ENCODE assay signal across 8 cellular contexts in the genomic region with DNA sequence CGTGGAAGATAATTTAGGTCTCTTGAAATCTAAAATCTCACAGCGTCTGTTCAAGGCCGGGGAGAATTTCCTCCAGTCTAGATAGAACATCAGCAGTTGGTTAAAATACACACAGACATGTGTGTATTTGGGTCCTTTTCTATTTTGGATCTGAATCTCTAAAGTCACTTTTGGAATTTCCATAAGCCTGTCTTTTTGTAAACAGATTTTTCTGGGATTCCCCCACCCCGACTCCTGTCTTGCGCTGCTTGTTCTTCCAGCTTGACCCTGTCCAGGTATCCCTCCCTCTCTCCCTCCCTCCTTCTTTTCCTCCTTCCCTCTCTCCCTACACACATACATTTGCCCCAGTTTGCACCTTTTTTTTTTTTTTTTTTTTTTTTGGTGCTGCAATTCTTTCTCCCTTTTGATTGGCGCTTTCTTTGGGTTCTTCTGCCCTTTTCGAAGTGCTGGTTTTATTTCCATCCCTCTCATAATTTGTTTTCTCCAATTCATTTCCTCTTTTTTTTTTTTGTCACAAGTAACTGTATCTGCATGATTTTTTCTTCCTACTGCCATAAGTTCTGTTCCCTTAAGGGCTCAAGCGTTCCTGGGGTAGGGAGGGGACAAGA.
DNase-seq lines count a peak whose midpoint lies in the region; ATAC-seq and TF ChIP-seq lines count a peak whose summit lies in the region.

No MANE protein-coding gene starts in this region.

- H3K9ac ChIP-seq in neural progenitor cell = no peak overlapping the region

- DNase-seq in NOMO-1 treated with dmso at 0.1 percent for 144 hours (lab: John Stamatoyannopoulos, UW; ENCODE audit: unreplicated experiment) (peak; percentile 35), neural progenitor cell (ENCODE audit: low spot score) (no peak), NCI-H774 (lab: John Stamatoyannopoulos, UW) (no peak), HT-29 (ENCODE audit: low spot score) (no peak), GF-D8 (lab: John Stamatoyannopoulos, UW) (no peak)
- DNase-seq in effector memory CD4-positive, alpha-beta T cell = no peak

- ATAC-seq in HG02678 (IDR thresholded peaks at IDR 0.05; ENCODE audit: unreplicated experiment) = no peak

- no peaks in the 10 kb centered on the region for H4K20me1 ChIP-seq in neural progenitor cell (ENCODE audit: low read depth)

- peaks cover 5% of the 10 kb centered on the region for H3K4me1 ChIP-seq in effector memory CD4-positive, alpha-beta T cell (ENCODE audit: control insufficient read depth, insufficient read depth, low read length, poor library complexity, severe bottlenecking)
- H3K4me1 ChIP-seq in neural progenitor cell = peaks cover 10% of the 10 kb centered on the region

- peak overlapping the region; percentile 76 for H3K27ac ChIP-seq in effector memory CD4-positive, alpha-beta T cell (ENCODE audit: insufficient read depth, low read length, poor library complexity, severe bottlenecking)
- no peak overlapping the region for H3K27ac ChIP-seq in neural progenitor cell

- peak overlapping the region; percentile 80 for H3K4me3 ChIP-seq in GM08714 (ENCODE audit: low read length)
- H3K4me3 ChIP-seq in effector memory CD4-positive, alpha-beta T cell (ENCODE audit: insufficient read depth, low read depth, low read length, poor library complexity, severe bottlenecking) = peak overlapping the region; percentile 58
- peak overlapping the region; percentile 64 for H3K4me3 ChIP-seq in neural progenitor cell

- H3K27me3 ChIP-seq in effector memory CD4-positive, alpha-beta T cell (replicated peaks; ENCODE audit: control insufficient read depth, insufficient read depth, low read length, poor library complexity, severe bottlenecking) = no peaks in the 10 kb centered on the region
- H3K27me3 ChIP-seq in neural progenitor cell = peaks cover 46% of the 10 kb centered on the region

- no peaks in the 10 kb centered on the region for H3K36me3 ChIP-seq in effector memory CD4-positive, alpha-beta T cell (ENCODE audit: control insufficient read depth, insufficient read depth, low read length)
- H3K36me3 ChIP-seq in neural progenitor cell = no peaks in the 10 kb centered on the region

- H3K4me3 Mint-ChIP-seq in neural progenitor cell = peak overlapping the region; percentile 68

- H3K27me3 Mint-ChIP-seq in neural progenitor cell (ENCODE audit: insufficient read depth, low read depth) = peaks cover 2% of the 10 kb centered on the region

- H3K9me3 Mint-ChIP-seq in neural progenitor cell = no peaks in the 10 kb centered on the region

- H3K27ac Mint-ChIP-seq in neural progenitor cell = no peak overlapping the region

- no peaks in the 10 kb centered on the region for H3F3A ChIP-seq in neural progenitor cell (ENCODE audit: low read depth)

- H2AFZ ChIP-seq in neural progenitor cell (replicated peaks) = peak overlapping the region; percentile 86

- no peaks in the 10 kb centered on the region for H3K36me3 Mint-ChIP-seq in neural progenitor cell

- H3K9me3 ChIP-seq in effector memory CD4-positive, alpha-beta T cell (ENCODE audit: control insufficient read depth, low read length) = no peaks in the 10 kb centered on the region
- H3K9me3 ChIP-seq in neural progenitor cell (ENCODE audit: low read depth) = no peaks in the 10 kb centered on the region

- H3K79me2 ChIP-seq in neural progenitor cell (ENCODE audit: low read depth) = no peaks in the 10 kb centered on the region

- H3K4me1 Mint-ChIP-seq in neural progenitor cell = peaks cover 18% of the 10 kb centered on the region

- no peak for TF ChIP-seq CTCF in neural progenitor cell (IDR thresholded peaks at IDR 0.05)

- H3K4me2 ChIP-seq in neural progenitor cell = peak overlapping the region; percentile 87
